21 cellular contexts compared by ENCODE assay signal in the genomic region with DNA sequence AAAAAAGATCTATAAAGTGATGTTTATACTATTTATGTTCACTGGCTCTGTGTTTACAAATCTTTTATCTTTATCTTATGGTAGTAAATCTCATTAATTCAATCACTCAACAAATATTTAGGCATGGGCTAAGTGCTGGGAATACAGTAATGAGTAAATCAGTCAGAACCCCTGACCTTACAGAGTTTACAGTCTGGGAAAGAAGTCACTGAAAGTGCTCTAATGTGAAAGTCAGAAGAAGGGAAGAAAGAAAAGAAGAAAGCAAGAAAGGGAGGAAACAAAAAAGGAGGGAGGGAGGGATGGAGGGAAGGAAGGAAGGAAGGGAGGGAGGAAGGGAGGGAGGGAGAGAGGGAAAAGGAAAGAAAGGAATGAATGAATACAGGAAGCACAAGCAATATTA.
"Had no signal": no experiment of that assay in that cellular context is flagged by ENCODE, and none has a peak within 500 bp of the region (broad histone marks: within the 10 kb centered on the region; RNA-seq: fewer than 3 reads in every experiment).

No MANE protein-coding gene starts in this region.

- H3K36me3 Mint-ChIP-seq: memory B cell; mesothelial cell of epicardium; natural killer cell; neural progenitor cell; stimulated activated memory B cell treated with anti-CD40 and anti-IgM and Interleukin-4, amounts not matched to agents 10 μg/mL and 1 μg/mL and 100 μg/mL, for 72 hours had no signal

- H3K9me3 Mint-ChIP-seq: endodermal cell; memory B cell; mesothelial cell of epicardium; neural progenitor cell; stimulated activated memory B cell treated with anti-CD40 and anti-IgM and Interleukin-4, amounts not matched to agents 10 μg/mL and 1 μg/mL and 100 μg/mL, for 72 hours; stimulated activated naive CD8-positive, alpha-beta T cell treated with anti-CD3 and anti-CD28 coated beads, Interleukin-15, Interleukin-2, amounts not matched to agents 100 ng/mL and 50 ng/mL, for 24 hours had no signal

- H3K9me3 ChIP-seq: colonic mucosa, pancreas, psoas muscle, right lobe of liver, thoracic aorta, transverse colon had no signal

- H3K27me3 Mint-ChIP-seq: stimulated activated memory B cell treated with anti-CD40 and anti-IgM and Interleukin-4, amounts not matched to agents 10 μg/mL and 1 μg/mL and 100 μg/mL, for 72 hours had no signal

- H3K36me3 ChIP-seq: colonic mucosa, neural progenitor cell, pancreas, right lobe of liver, thoracic aorta, transverse colon had no signal

- H3K4me1 ChIP-seq: colonic mucosa, pancreas, right lobe of liver, transverse colon had no signal

- H3K27ac Mint-ChIP-seq: endodermal cell; memory B cell; mesothelial cell of epicardium; natural killer cell; neural progenitor cell; stimulated activated memory B cell treated with anti-CD40 and anti-IgM and Interleukin-4, amounts not matched to agents 10 μg/mL and 1 μg/mL and 100 μg/mL, for 72 hours; stimulated activated naive CD8-positive, alpha-beta T cell treated with anti-CD3 and anti-CD28 coated beads, Interleukin-15, Interleukin-2, amounts not matched to agents 100 ng/mL and 50 ng/mL, for 24 hours had no signal

- H3K27ac ChIP-seq: colonic mucosa, pancreas, psoas muscle, right lobe of liver, thoracic aorta, transverse colon had no signal

- H3K4me3 ChIP-seq: colonic mucosa, neural progenitor cell, pancreas, psoas muscle, right lobe of liver, thoracic aorta, transverse colon had no signal

- DNase-seq: colonic mucosa; dermis blood vessel endothelial cell; effector CD4-positive, alpha-beta T cell; endodermal cell; foreskin melanocyte; head of caudate nucleus; kidney glomerular epithelial cell; natural killer cell; occipital lobe; pancreas; psoas muscle; retina; right lobe of liver; stimulated activated CD4-positive, alpha-beta T cell treated with anti-CD3 and anti-CD28 coated beads, Interleukin-4, amount 100 ng/mL, for 24 hours; transverse colon had no signal

- H3K4me1 Mint-ChIP-seq: memory B cell; mesothelial cell of epicardium; natural killer cell; stimulated activated memory B cell treated with anti-CD40 and anti-IgM and Interleukin-4, amounts not matched to agents 10 μg/mL and 1 μg/mL and 100 μg/mL, for 72 hours had no signal

- H3K27me3 ChIP-seq: colonic mucosa, neural progenitor cell, pancreas, right lobe of liver, transverse colon had no signal

- H2AFZ ChIP-seq: neural progenitor cell had no signal

- H3K4me3 Mint-ChIP-seq: endodermal cell; memory B cell; mesothelial cell of epicardium; natural killer cell; neural progenitor cell; stimulated activated memory B cell treated with anti-CD40 and anti-IgM and Interleukin-4, amounts not matched to agents 10 μg/mL and 1 μg/mL and 100 μg/mL, for 72 hours; stimulated activated naive CD8-positive, alpha-beta T cell treated with anti-CD3 and anti-CD28 coated beads, Interleukin-15, Interleukin-2, amounts not matched to agents 100 ng/mL and 50 ng/mL, for 24 hours had no signal
